Comparison of ENCODE assay signal across 1 cellular context in the genomic region with DNA sequence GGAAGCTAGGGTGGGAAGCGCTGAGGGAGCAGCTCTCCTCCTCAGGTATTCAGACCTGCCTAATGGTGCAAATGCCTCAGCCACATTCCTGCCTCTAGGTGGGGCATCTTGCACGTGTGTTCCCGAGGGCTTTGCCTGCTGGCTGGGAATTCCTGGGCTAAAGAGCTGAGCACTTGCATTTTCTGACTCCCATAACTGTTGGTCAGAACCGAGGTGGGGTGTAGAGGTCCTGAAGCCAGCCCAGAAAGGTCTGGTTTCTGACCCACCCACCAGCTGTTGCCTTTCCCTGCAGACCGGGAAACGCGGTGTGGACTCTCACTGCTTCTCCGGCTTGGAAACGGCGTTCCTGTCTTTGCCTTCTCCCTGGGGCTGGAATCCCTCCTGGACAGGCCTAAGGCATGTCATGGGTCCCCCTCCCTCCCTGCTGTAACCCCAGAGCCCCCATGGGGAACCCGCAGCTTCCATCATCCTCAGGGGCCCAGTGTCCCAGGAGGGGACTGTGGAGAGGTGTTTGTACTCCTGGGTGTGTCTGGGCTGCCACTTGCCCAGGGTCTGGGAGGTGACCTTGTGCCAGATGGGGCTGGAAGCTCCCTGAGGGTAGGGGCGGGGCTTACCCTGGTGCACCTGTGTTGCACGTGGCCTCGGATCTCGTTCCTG.
A peak's percentile ranks its signal among the peaks of the same experiment; 100 is the strongest.
TF ChIP-seq lines count a peak whose summit lies in the region.

No MANE protein-coding gene starts in this region.

TF ChIP-seq in HepG2, 621 proteins besides CTCF, POLR2A, EP300 and RAD21 (continued from another document and continues in another):
- TF ChIP-seq, protein P1, sequence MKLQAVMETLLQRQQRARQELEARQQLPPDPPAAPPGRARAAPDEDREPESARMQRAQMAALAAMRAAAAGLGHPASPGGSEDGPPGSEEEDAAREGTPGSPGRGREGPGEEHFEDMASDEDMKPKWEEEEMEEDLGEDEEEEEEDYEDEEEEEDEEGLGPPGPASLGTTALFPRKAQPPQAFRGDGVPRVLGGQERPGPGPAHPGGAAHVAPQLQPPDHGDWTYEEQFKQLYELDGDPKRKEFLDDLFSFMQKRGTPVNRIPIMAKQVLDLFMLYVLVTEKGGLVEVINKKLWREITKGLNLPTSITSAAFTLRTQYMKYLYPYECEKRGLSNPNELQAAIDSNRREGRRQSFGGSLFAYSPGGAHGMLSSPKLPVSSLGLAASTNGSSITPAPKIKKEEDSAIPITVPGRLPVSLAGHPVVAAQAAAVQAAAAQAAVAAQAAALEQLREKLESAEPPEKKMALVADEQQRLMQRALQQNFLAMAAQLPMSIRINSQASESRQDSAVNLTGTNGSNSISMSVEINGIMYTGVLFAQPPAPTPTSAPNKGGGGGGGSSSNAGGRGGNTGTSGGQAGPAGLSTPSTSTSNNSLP (IDR thresholded peaks at IDR 0.05; ENCODE audit: low read depth, low read length): no peak
- TF ChIP-seq EEA1 (CRISPR knock-in tag; IDR thresholded peaks at IDR 0.05; ENCODE audit: borderline replicate concordance) (no peak), HOXD1 (CRISPR knock-in tag; IDR thresholded peaks at IDR 0.05) (no peak), HOXA3 (CRISPR knock-in tag; IDR thresholded peaks at IDR 0.05) (no peak), FOSL2 (CRISPR knock-in tag; IDR thresholded peaks at IDR 0.05) (peak; percentile 54), GLI4 (CRISPR knock-in tag; IDR thresholded peaks at IDR 0.05; ENCODE audit: borderline replicate concordance) (no peak), ZNF30 (CRISPR knock-in tag; IDR thresholded peaks at IDR 0.05) (no peak), ZNF713 (CRISPR knock-in tag; IDR thresholded peaks at IDR 0.05) (no peak), NCOR1 (IDR thresholded peaks at IDR 0.05; ENCODE audit: borderline replicate concordance, low read length) (no peak), ZNF790 (CRISPR knock-in tag; IDR thresholded peaks at IDR 0.05; ENCODE audit: borderline replicate concordance) (no peak), CCDC6 (CRISPR knock-in tag; IDR thresholded peaks at IDR 0.05) (no peak), ZNF616 (CRISPR knock-in tag; IDR thresholded peaks at IDR 0.05; ENCODE audit: low read depth) (no peak), RXRA (CRISPR knock-in tag; IDR thresholded peaks at IDR 0.05) (no peak), TCF12 (IDR thresholded peaks at IDR 0.05) (no peak), TCF12 (CRISPR knock-in tag; IDR thresholded peaks at IDR 0.05) (no peak), SMC3 (IDR thresholded peaks at IDR 0.05; ENCODE audit: low read length) (peak; percentile 83), BORCS8-MEF2B (CRISPR knock-in tag; IDR thresholded peaks at IDR 0.05) (0 out of 2 replicates have a peak, but pooled peaks have one; percentile 46), RELA (CRISPR knock-in tag; IDR thresholded peaks at IDR 0.05) (no peak), ZFX (CRISPR knock-in tag; IDR thresholded peaks at IDR 0.05; ENCODE audit: low read depth) (no peak), FOXP1 (IDR thresholded peaks at IDR 0.05) (no peak), FOXP1 (CRISPR knock-in tag; IDR thresholded peaks at IDR 0.05) (no peak), ZIK1 (CRISPR knock-in tag; IDR thresholded peaks at IDR 0.05; ENCODE audit: borderline replicate concordance, low read depth) (no peak), CBX1 (IDR thresholded peaks at IDR 0.05; ENCODE audit: low read depth) (no peak), HDAC2 (CRISPR knock-in tag; IDR thresholded peaks at IDR 0.05) (peak; percentile 55; the same call in 1 of the 2 replicates), AHR (CRISPR knock-in tag; IDR thresholded peaks at IDR 0.05) (no peak), MAFK (conservative IDR thresholded peaks at IDR 0.05 in 1 of 2, IDR thresholded peaks at IDR 0.05 in 1 of 2; ENCODE audit: low read length in 2 of 2) (0 out of 4 replicates have a peak, but pooled peaks of 1 of the 2 experiments have one; percentile 1), YY1 (IDR thresholded peaks at IDR 0.05; ENCODE audit: insufficient read depth, insufficient replicate concordance, low read depth, low read length) (no peak)
- TF ChIP-seq, protein P2, sequence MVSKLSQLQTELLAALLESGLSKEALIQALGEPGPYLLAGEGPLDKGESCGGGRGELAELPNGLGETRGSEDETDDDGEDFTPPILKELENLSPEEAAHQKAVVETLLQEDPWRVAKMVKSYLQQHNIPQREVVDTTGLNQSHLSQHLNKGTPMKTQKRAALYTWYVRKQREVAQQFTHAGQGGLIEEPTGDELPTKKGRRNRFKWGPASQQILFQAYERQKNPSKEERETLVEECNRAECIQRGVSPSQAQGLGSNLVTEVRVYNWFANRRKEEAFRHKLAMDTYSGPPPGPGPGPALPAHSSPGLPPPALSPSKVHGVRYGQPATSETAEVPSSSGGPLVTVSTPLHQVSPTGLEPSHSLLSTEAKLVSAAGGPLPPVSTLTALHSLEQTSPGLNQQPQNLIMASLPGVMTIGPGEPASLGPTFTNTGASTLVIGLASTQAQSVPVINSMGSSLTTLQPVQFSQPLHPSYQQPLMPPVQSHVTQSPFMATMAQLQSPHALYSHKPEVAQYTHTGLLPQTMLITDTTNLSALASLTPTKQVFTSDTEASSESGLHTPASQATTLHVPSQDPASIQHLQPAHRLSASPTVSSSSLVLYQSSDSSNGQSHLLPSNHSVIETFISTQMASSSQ (IDR thresholded peaks at IDR 0.05; ENCODE audit: low read depth): no peak
- TF ChIP-seq, protein P2 (CRISPR knock-in tag; IDR thresholded peaks at IDR 0.05; ENCODE audit: borderline replicate concordance): no peak
- TF ChIP-seq, protein P3, sequence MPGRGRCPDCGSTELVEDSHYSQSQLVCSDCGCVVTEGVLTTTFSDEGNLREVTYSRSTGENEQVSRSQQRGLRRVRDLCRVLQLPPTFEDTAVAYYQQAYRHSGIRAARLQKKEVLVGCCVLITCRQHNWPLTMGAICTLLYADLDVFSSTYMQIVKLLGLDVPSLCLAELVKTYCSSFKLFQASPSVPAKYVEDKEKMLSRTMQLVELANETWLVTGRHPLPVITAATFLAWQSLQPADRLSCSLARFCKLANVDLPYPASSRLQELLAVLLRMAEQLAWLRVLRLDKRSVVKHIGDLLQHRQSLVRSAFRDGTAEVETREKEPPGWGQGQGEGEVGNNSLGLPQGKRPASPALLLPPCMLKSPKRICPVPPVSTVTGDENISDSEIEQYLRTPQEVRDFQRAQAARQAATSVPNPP (CRISPR knock-in tag; IDR thresholded peaks at IDR 0.05): no peak
- TF ChIP-seq, protein P4, sequence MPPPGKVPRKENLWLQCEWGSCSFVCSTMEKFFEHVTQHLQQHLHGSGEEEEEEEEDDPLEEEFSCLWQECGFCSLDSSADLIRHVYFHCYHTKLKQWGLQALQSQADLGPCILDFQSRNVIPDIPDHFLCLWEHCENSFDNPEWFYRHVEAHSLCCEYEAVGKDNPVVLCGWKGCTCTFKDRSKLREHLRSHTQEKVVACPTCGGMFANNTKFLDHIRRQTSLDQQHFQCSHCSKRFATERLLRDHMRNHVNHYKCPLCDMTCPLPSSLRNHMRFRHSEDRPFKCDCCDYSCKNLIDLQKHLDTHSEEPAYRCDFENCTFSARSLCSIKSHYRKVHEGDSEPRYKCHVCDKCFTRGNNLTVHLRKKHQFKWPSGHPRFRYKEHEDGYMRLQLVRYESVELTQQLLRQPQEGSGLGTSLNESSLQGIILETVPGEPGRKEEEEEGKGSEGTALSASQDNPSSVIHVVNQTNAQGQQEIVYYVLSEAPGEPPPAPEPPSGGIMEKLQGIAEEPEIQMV (CRISPR knock-in tag; IDR thresholded peaks at IDR 0.05; ENCODE audit: low read depth): no peak
- TF ChIP-seq, protein P5, sequence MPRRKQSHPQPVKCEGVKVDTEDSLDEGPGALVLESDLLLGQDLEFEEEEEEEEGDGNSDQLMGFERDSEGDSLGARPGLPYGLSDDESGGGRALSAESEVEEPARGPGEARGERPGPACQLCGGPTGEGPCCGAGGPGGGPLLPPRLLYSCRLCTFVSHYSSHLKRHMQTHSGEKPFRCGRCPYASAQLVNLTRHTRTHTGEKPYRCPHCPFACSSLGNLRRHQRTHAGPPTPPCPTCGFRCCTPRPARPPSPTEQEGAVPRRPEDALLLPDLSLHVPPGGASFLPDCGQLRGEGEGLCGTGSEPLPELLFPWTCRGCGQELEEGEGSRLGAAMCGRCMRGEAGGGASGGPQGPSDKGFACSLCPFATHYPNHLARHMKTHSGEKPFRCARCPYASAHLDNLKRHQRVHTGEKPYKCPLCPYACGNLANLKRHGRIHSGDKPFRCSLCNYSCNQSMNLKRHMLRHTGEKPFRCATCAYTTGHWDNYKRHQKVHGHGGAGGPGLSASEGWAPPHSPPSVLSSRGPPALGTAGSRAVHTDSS (CRISPR knock-in tag; conservative IDR thresholded peaks at IDR 0.05): no peak
- TF ChIP-seq, protein P6, sequence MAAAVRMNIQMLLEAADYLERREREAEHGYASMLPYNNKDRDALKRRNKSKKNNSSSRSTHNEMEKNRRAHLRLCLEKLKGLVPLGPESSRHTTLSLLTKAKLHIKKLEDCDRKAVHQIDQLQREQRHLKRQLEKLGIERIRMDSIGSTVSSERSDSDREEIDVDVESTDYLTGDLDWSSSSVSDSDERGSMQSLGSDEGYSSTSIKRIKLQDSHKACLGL (CRISPR knock-in tag; IDR thresholded peaks at IDR 0.05): no peak
- TF ChIP-seq, protein P7, sequence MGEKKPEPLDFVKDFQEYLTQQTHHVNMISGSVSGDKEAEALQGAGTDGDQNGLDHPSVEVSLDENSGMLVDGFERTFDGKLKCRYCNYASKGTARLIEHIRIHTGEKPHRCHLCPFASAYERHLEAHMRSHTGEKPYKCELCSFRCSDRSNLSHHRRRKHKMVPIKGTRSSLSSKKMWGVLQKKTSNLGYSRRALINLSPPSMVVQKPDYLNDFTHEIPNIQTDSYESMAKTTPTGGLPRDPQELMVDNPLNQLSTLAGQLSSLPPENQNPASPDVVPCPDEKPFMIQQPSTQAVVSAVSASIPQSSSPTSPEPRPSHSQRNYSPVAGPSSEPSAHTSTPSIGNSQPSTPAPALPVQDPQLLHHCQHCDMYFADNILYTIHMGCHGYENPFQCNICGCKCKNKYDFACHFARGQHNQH (CRISPR knock-in tag; IDR thresholded peaks at IDR 0.05): peak; percentile 56; the same call in 1 of the 2 replicates
- TF ChIP-seq, protein P8, sequence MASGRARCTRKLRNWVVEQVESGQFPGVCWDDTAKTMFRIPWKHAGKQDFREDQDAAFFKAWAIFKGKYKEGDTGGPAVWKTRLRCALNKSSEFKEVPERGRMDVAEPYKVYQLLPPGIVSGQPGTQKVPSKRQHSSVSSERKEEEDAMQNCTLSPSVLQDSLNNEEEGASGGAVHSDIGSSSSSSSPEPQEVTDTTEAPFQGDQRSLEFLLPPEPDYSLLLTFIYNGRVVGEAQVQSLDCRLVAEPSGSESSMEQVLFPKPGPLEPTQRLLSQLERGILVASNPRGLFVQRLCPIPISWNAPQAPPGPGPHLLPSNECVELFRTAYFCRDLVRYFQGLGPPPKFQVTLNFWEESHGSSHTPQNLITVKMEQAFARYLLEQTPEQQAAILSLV (CRISPR knock-in tag; IDR thresholded peaks at IDR 0.05; ENCODE audit: borderline replicate concordance): no peak
- TF ChIP-seq, protein P9, sequence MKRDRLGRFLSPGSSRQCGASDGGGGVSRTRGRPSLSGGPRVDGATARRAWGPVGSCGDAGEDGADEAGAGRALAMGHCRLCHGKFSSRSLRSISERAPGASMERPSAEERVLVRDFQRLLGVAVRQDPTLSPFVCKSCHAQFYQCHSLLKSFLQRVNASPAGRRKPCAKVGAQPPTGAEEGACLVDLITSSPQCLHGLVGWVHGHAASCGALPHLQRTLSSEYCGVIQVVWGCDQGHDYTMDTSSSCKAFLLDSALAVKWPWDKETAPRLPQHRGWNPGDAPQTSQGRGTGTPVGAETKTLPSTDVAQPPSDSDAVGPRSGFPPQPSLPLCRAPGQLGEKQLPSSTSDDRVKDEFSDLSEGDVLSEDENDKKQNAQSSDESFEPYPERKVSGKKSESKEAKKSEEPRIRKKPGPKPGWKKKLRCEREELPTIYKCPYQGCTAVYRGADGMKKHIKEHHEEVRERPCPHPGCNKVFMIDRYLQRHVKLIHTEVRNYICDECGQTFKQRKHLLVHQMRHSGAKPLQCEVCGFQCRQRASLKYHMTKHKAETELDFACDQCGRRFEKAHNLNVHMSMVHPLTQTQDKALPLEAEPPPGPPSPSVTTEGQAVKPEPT (CRISPR knock-in tag; IDR thresholded peaks at IDR 0.05; ENCODE audit: low read depth): 0 out of 2 replicates have a peak, but pooled peaks have one; percentile 59
- TF ChIP-seq, protein P10, sequence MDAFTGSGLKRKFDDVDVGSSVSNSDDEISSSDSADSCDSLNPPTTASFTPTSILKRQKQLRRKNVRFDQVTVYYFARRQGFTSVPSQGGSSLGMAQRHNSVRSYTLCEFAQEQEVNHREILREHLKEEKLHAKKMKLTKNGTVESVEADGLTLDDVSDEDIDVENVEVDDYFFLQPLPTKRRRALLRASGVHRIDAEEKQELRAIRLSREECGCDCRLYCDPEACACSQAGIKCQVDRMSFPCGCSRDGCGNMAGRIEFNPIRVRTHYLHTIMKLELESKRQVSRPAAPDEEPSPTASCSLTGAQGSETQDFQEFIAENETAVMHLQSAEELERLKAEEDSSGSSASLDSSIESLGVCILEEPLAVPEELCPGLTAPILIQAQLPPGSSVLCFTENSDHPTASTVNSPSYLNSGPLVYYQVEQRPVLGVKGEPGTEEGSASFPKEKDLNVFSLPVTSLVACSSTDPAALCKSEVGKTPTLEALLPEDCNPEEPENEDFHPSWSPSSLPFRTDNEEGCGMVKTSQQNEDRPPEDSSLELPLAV (CRISPR knock-in tag; conservative IDR thresholded peaks at IDR 0.05; ENCODE audit: low read depth): no peak
